Comparison of ENCODE assay signal across 23 cellular contexts in the genomic region with DNA sequence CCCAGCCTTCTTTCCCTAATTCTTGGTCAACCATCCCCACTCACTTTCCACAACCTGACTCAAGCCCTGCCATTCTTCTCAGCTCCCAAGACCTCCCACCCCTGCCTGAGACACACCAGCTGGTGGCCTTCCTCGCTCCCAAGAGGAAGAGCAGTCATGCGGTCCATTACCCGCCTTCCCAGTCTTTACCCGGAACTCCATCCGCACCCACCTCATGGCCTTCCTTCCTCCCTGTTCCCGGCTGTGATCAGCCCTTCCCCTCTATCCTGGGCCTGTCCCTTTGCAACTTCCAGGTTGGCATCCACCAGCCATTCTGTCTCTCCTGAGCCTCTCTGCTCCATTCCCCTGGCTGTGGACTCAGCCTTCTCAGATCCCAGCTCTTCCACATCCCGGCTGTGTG.
"Had no signal": no experiment of that assay in that cellular context is flagged by ENCODE, and none has a peak within 500 bp of the region (broad histone marks: within the 10 kb centered on the region; RNA-seq: fewer than 3 reads in every experiment).

No MANE protein-coding gene starts in this region.

- FAIRE-seq: bronchial epithelial cell had no signal

- H3K9me3 ChIP-seq: body of pancreas had no signal

- H3K36me3 ChIP-seq: Peyer's patch had no signal

- H3K27ac Mint-ChIP-seq: activated CD8-positive, alpha-beta T cell treated with anti-CD3 and anti-CD28 coated beads, Interleukin-2, amount 10 ng/mL, durations not matched to agents 7 days and 5 days; activated naive CD4-positive, alpha-beta T cell treated with anti-CD3 and anti-CD28 coated beads, Interleukin-2, amount 50 U/mL, for 24 hours; T-helper 1 cell treated with Interleukin-12 subunit alpha and Interleukin-12 subunit beta and Interleukin-4 antibody, amounts not matched to agents 30 μg/mL and 1 μg/mL, for 36 hours; WTC11 had no signal

- H3K27me3 ChIP-seq: body of pancreas, Peyer's patch had no signal

- H3K27me3 Mint-ChIP-seq: activated naive CD4-positive, alpha-beta T cell treated with anti-CD3 and anti-CD28 coated beads, Interleukin-2, amount 50 U/mL, for 24 hours had no signal

- H3K36me3 Mint-ChIP-seq: activated naive CD4-positive, alpha-beta T cell treated with anti-CD3 and anti-CD28 coated beads, Interleukin-2, amount 50 U/mL, for 24 hours; WTC11 had no signal

- ATAC-seq: activated CD8-positive, alpha-beta T cell treated with anti-CD3 and anti-CD28 coated beads, Interleukin-2, amount 10 ng/mL, durations not matched to agents 7 days and 5 days; body of pancreas; WTC11 had no signal

- H3K4me3 Mint-ChIP-seq: activated CD8-positive, alpha-beta T cell treated with anti-CD3 and anti-CD28 coated beads, Interleukin-2, amount 10 ng/mL, durations not matched to agents 7 days and 5 days; activated naive CD4-positive, alpha-beta T cell treated with anti-CD3 and anti-CD28 coated beads, Interleukin-2, amount 50 U/mL, for 24 hours; T-helper 1 cell treated with Interleukin-12 subunit alpha and Interleukin-12 subunit beta and Interleukin-4 antibody, amounts not matched to agents 30 μg/mL and 1 μg/mL, for 36 hours; WTC11 had no signal

- H3K4me1 ChIP-seq: body of pancreas, Peyer's patch had no signal

- H3K27ac ChIP-seq: body of pancreas, Peyer's patch had no signal

- H3K4me1 Mint-ChIP-seq: activated naive CD4-positive, alpha-beta T cell treated with anti-CD3 and anti-CD28 coated beads, Interleukin-2, amount 50 U/mL, for 24 hours; WTC11 had no signal

- H3K9me3 Mint-ChIP-seq: activated naive CD4-positive, alpha-beta T cell treated with anti-CD3 and anti-CD28 coated beads, Interleukin-2, amount 50 U/mL, for 24 hours had no signal

- H3K4me3 ChIP-seq: body of pancreas, Peyer's patch had no signal

- DNase-seq: activated CD4-positive, alpha-beta T cell treated with anti-CD3 and anti-CD28 coated beads for 48 hours; activated CD4-positive, alpha-beta T cell treated with anti-CD3 and anti-CD28 coated beads, Interleukin-2, amount 50 U/mL, for 4 hours; activated CD4-positive, CD25-positive, alpha-beta regulatory T cell treated with anti-CD3 and anti-CD28 coated beads, Interleukin-2, amount 50 U/mL, for 72 hours; activated CD8-positive, alpha-beta memory T cell treated with anti-CD3 and anti-CD28 coated beads, Interleukin-2, amount 50 U/mL, for 48 hours; activated CD8-positive, alpha-beta T cell treated with anti-CD3 and anti-CD28 coated beads, Interleukin-2, amount 10 ng/mL, durations not matched to agents 7 days and 5 days; activated effector memory CD4-positive, alpha-beta T cell treated with Interleukin-2 at 50 U/mL for 16 hours; activated naive CD4-positive, alpha-beta T cell; activated T-cell treated with anti-CD3 and anti-CD28 coated beads, Interleukin-2, amount 50 U/mL, for 1 hour; body of pancreas; central memory CD4-positive, alpha-beta T cell; Kasumi-1; KBM-7; NCI-H1092; NCI-H1417; NCI-H2029 treated with DMSO at 0.1 percent for 48 hours; NCI-H510A treated with DMSO at 0.1 percent for 48 hours; NCI-H69; SHP77 treated with DMSO at 0.1 percent for 48 hours had no signal
